Comparison of ENCODE assay signal across 7 cellular contexts in genomic region chr16:2627067-2627466, GRCh38. TPM values are rescaled to one million over a fixed set of nuclear protein-coding genes. Genes with fewer than 3 reads are reported as not detected.
DNase-seq lines count a peak whose midpoint lies in the region; ATAC-seq, FAIRE-seq and TF ChIP-seq lines count a peak whose summit lies in the region.
"Not testable (repeated sequence)": the region's sequence is repeated elsewhere in the genome, so short reads cannot be mapped to it uniquely, and the experiment has no call there.

No MANE protein-coding gene starts in this region.

- not testable (repeated sequence) for H4K20me1 ChIP-seq in endothelial cell of umbilical vein (replicated peaks; ENCODE audit: control insufficient read depth, extremely low read depth, insufficient read depth, low read length)

- FAIRE-seq in endothelial cell of umbilical vein (lab: Jason Lieb, UNC) (peak; percentile 58), urothelium cell line (lab: Jason Lieb, UNC) (peak; percentile 44)

- not testable (repeated sequence) for TF ChIP-seq CTCF in CD8-positive, alpha-beta T cell (IDR thresholded peaks at IDR 0.05); activated B cell treated with CpG ODN at 0.5 μM for 24 hours (IDR thresholded peaks at IDR 0.05); endothelial cell of umbilical vein (IDR thresholded peaks at IDR 0.05; ENCODE audit: extremely low read depth in 1 of 2, insufficient read depth in 1 of 2, low read depth in 1 of 2, low read length in 2 of 2)

- not testable (repeated sequence) for H3K9ac ChIP-seq in endothelial cell of umbilical vein (replicated peaks; ENCODE audit: extremely low read depth, insufficient read depth, low read length)

- H3K27me3 ChIP-seq in CD8-positive, alpha-beta T cell (ENCODE audit: insufficient read depth, low read length); endothelial cell of umbilical vein (ENCODE audit: control insufficient read depth in 2 of 2, insufficient read depth in 2 of 2, low read length in 2 of 2): not testable (repeated sequence)

- H2AFZ ChIP-seq in endothelial cell of umbilical vein (ENCODE audit: low read depth, low read length): not testable (repeated sequence)

- not testable (repeated sequence) for H3K9me1 ChIP-seq in endothelial cell of umbilical vein (replicated peaks; ENCODE audit: control insufficient read depth, extremely low read depth, insufficient read depth, low read length)

- H3K4me1 ChIP-seq in CD8-positive, alpha-beta T cell (ENCODE audit: insufficient read depth, low read length); endothelial cell of umbilical vein (ENCODE audit: control insufficient read depth, extremely low read depth, insufficient read depth, low read length): not testable (repeated sequence)

- not testable (repeated sequence) for BruUV-seq in endothelial cell of umbilical vein (replicated peaks; lab: Mats Ljungman, UMichigan)

- CTCF ChIA-PET in CD8-positive, alpha-beta T cell (lab: Charles Lee); activated B cell treated with CpG ODN at 0.5 μM for 24 hours (lab: Charles Lee); endothelial cell of umbilical vein (lab: Charles Lee): not testable (repeated sequence)

- not testable (repeated sequence) for H3K79me2 ChIP-seq in endothelial cell of umbilical vein (ENCODE audit: control insufficient read depth, insufficient read depth, low read length)

- POLR2A ChIA-PET in CD8-positive, alpha-beta T cell (lab: Charles Lee); activated B cell treated with CpG ODN at 0.5 μM for 24 hours (lab: Charles Lee); endothelial cell of umbilical vein (lab: Charles Lee): not testable (repeated sequence)

- dilution Hi-C loops in endothelial cell of umbilical vein (cut with MboI; ENCODE audit: extremely low pct_ligation_motif_present, low sequenced_read_pairs): not testable (repeated sequence)

- not testable (repeated sequence) for H3K9me3 ChIP-seq in CD8-positive, alpha-beta T cell (ENCODE audit: low read length); endothelial cell of umbilical vein (replicated peaks; ENCODE audit: control insufficient read depth, insufficient read depth, low read length)

- DNase-seq in CD8-positive, alpha-beta T cell; activated B cell treated with CpG ODN at 0.5 μM for 24 hours; activated T-cell treated with anti-CD3 and anti-CD28 coated beads, Interleukin-2, amount 50 U/mL, for 4 hours; activated naive CD8-positive, alpha-beta T cell treated with anti-CD3 and anti-CD28 coated beads, Interleukin-2, amount 50 U/mL, for 24 hours; endothelial cell of umbilical vein (ENCODE audit: low read depth, low spot score); urothelium cell line (ENCODE audit: low spot score): not testable (repeated sequence)

- H3K27me3 Mint-ChIP-seq in CD8-positive, alpha-beta T cell (ENCODE audit: low read depth); activated B cell treated with CpG ODN at 0.5 μM for 24 hours; activated T-cell treated with anti-CD3 and anti-CD28 coated beads, Interleukin-2, amount 50 U/mL, for 4 hours (ENCODE audit: low read depth); activated naive CD8-positive, alpha-beta T cell treated with anti-CD3 and anti-CD28 coated beads, Interleukin-2, amount 50 U/mL, for 24 hours; stimulated activated memory B cell treated with anti-CD40 and anti-IgM and Interleukin-4, amounts not matched to agents 10 μg/mL and 1 μg/mL and 100 μg/mL, for 72 hours: not testable (repeated sequence)

- intact Hi-C loops in CD8-positive, alpha-beta T cell (cut with DNase I, micrococcal nuclease); activated B cell treated with CpG ODN at 0.5 μM for 24 hours (cut with micrococcal nuclease); endothelial cell of umbilical vein (cut with micrococcal nuclease): not testable (repeated sequence)

- H3K27ac Mint-ChIP-seq in CD8-positive, alpha-beta T cell; activated B cell treated with CpG ODN at 0.5 μM for 24 hours; activated naive CD8-positive, alpha-beta T cell treated with anti-CD3 and anti-CD28 coated beads, Interleukin-2, amount 50 U/mL, for 24 hours; stimulated activated memory B cell treated with anti-CD40 and anti-IgM and Interleukin-4, amounts not matched to agents 10 μg/mL and 1 μg/mL and 100 μg/mL, for 72 hours: not testable (repeated sequence)

- H3K4me3 Mint-ChIP-seq in CD8-positive, alpha-beta T cell; activated B cell treated with CpG ODN at 0.5 μM for 24 hours; activated T-cell treated with anti-CD3 and anti-CD28 coated beads, Interleukin-2, amount 50 U/mL, for 4 hours; activated naive CD8-positive, alpha-beta T cell treated with anti-CD3 and anti-CD28 coated beads, Interleukin-2, amount 50 U/mL, for 24 hours; stimulated activated memory B cell treated with anti-CD40 and anti-IgM and Interleukin-4, amounts not matched to agents 10 μg/mL and 1 μg/mL and 100 μg/mL, for 72 hours: not testable (repeated sequence)

- not testable (repeated sequence) for H3K4me3 ChIP-seq in CD8-positive, alpha-beta T cell (ENCODE audit: low read depth, low read length); endothelial cell of umbilical vein (replicated peaks in 1 of 3; ENCODE audit: insufficient read depth in 1 of 3, low read depth in 1 of 3, low read length in 3 of 3)

- not testable (repeated sequence) for H3K36me3 Mint-ChIP-seq in CD8-positive, alpha-beta T cell; activated B cell treated with CpG ODN at 0.5 μM for 24 hours (ENCODE audit: low read depth); activated T-cell treated with anti-CD3 and anti-CD28 coated beads, Interleukin-2, amount 50 U/mL, for 4 hours (ENCODE audit: insufficient read depth); activated naive CD8-positive, alpha-beta T cell treated with anti-CD3 and anti-CD28 coated beads, Interleukin-2, amount 50 U/mL, for 24 hours (ENCODE audit: low read depth); stimulated activated memory B cell treated with anti-CD40 and anti-IgM and Interleukin-4, amounts not matched to agents 10 μg/mL and 1 μg/mL and 100 μg/mL, for 72 hours

- H3K4me2 ChIP-seq in endothelial cell of umbilical vein (ENCODE audit: insufficient read depth, low read length): not testable (repeated sequence)

- not testable (repeated sequence) for TF ChIP-seq POLR2A in endothelial cell of umbilical vein (IDR thresholded peaks at IDR 0.05; ENCODE audit: low read depth, low read length)

- H3K27ac ChIP-seq in CD8-positive, alpha-beta T cell (ENCODE audit: low read depth, low read length); endothelial cell of umbilical vein (ENCODE audit: insufficient read depth, low read depth, low read length): not testable (repeated sequence)

- H3K4me1 Mint-ChIP-seq in CD8-positive, alpha-beta T cell (ENCODE audit: low read depth); activated B cell treated with CpG ODN at 0.5 μM for 24 hours; activated T-cell treated with anti-CD3 and anti-CD28 coated beads, Interleukin-2, amount 50 U/mL, for 4 hours (ENCODE audit: low read depth); activated naive CD8-positive, alpha-beta T cell treated with anti-CD3 and anti-CD28 coated beads, Interleukin-2, amount 50 U/mL, for 24 hours; stimulated activated memory B cell treated with anti-CD40 and anti-IgM and Interleukin-4, amounts not matched to agents 10 μg/mL and 1 μg/mL and 100 μg/mL, for 72 hours: not testable (repeated sequence)

- H3K36me3 ChIP-seq in CD8-positive, alpha-beta T cell (ENCODE audit: insufficient read depth, low read length); endothelial cell of umbilical vein (ENCODE audit: control insufficient read depth in 2 of 2, extremely low read depth in 1 of 2, insufficient read depth in 2 of 2, low read length in 2 of 2): not testable (repeated sequence)

- ATAC-seq in CD8-positive, alpha-beta T cell: peak; percentile 54
- peak; percentile 87 for ATAC-seq in activated B cell treated with CpG ODN at 0.5 μM for 24 hours (ENCODE audit: low read depth)
- ATAC-seq in activated T-cell treated with anti-CD3 and anti-CD28 coated beads, Interleukin-2, amount 50 U/mL, for 4 hours: peak; percentile 90 to 92
- peak; percentile 85 for ATAC-seq in activated naive CD8-positive, alpha-beta T cell treated with anti-CD3 and anti-CD28 coated beads, Interleukin-2, amount 50 U/mL, for 24 hours
- ATAC-seq in stimulated activated memory B cell treated with anti-CD40 and anti-IgM and Interleukin-4, amounts not matched to agents 10 μg/mL and 1 μg/mL and 100 μg/mL, for 72 hours: peak; percentile 69

- not testable (repeated sequence) for H3K9me3 Mint-ChIP-seq in CD8-positive, alpha-beta T cell; activated B cell treated with CpG ODN at 0.5 μM for 24 hours; activated T-cell treated with anti-CD3 and anti-CD28 coated beads, Interleukin-2, amount 50 U/mL, for 4 hours; activated naive CD8-positive, alpha-beta T cell treated with anti-CD3 and anti-CD28 coated beads, Interleukin-2, amount 50 U/mL, for 24 hours; stimulated activated memory B cell treated with anti-CD40 and anti-IgM and Interleukin-4, amounts not matched to agents 10 μg/mL and 1 μg/mL and 100 μg/mL, for 72 hours

RNA-seq across cellular contexts. Expression of gene KCTD5, which starts 55.3 kb away (rescaled TPM):
- total RNA-seq in CD8-positive, alpha-beta T cell: 10 to 100 TPM; 34.2 to 36.0 TPM
- total RNA-seq in activated B cell treated with CpG ODN at 0.5 μM for 24 hours (30.3 and 31.4 TPM in 2 replicates), endothelial cell of umbilical vein (30.8 and 32.2 TPM in 2 replicates)
- total RNA-seq in activated T-cell treated with anti-CD3 and anti-CD28 coated beads, Interleukin-2, amount 50 U/mL, for 4 hours: 10 to 100 TPM; 38.7 to 56.1 (median 42.0) TPM
- 42.0 and 61.4 TPM in 2 replicates for polyA plus RNA-seq in endothelial cell of umbilical vein
- polyA plus RNA-seq in endothelial cell of umbilical vein (2011; cell fraction: cytosol; rRNA removed): 34.8 and 53.2 TPM in 2 replicates
- polyA plus RNA-seq in endothelial cell of umbilical vein (2011; cell fraction: nucleus; rRNA removed): 20.9 and 21.8 TPM in 2 replicates
- 27.4 and 36.9 TPM in 2 replicates for polyA plus RNA-seq in endothelial cell of umbilical vein (2012)
- polyA minus RNA-seq in endothelial cell of umbilical vein: 19.9 and 20.8 TPM in 2 replicates
- polyA minus RNA-seq in endothelial cell of umbilical vein (2011; cell fraction: cytosol; rRNA and poly(A)+ RNA removed): 14.6 TPM
- polyA minus RNA-seq in endothelial cell of umbilical vein (2011; cell fraction: nucleus; rRNA and poly(A)+ RNA removed): 8.0 and 16.8 TPM in 2 replicates
